In the genomic region with DNA sequence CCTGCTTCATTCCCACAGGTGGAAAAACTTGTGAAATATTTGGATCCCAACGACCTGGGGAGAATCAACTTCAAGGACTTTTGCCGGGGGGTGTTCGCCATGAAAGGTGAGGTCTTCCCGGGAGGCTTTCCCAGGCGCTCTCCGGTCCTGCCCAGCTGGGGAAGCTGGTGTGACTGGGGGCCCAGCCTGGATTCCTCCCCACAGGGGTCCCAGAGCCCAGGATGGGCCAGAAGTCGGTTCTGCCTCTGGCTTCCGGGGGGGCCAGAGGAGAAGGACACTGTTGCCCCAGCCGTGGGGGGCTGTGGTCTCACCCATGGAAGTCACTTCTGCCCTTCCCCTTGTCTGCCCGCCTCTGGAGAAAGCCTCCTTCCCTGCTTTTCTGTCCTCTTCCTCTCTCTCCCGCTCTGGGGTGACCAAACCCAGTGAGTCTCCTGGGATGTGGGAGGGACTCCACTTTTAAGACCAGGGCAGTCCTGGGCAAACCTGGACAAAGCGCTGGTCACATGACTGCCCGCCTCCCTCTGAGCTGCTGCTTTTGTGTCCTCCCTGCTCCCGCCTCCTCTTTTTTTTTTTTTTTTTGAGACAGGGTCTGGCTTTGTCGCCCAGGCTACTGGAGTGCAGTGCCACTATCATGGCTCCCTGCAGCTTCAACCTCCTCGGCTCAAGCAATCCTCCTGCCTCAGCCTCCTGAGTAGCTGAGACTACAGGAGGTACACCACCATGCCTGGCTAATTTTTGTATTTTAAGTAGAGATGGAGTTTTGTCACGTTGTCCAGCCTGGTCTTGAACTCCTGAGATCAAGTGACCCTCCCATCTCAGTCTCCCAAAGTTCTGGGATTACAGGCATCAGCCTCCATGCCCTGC, we compare ENCODE assay signal across 18 cellular contexts. TPM values are rescaled to one million over a fixed set of nuclear protein-coding genes. Genes with fewer than 3 reads are reported as not detected.
DNase-seq lines count a peak whose midpoint lies in the region; ATAC-seq, FAIRE-seq and TF ChIP-seq lines count a peak whose summit lies in the region.
"Had no signal": no experiment of that assay in that cellular context is flagged by ENCODE, and none has a peak within 500 bp of the region (broad histone marks: within the 10 kb centered on the region; RNA-seq: fewer than 3 reads in every experiment).

No MANE protein-coding gene starts in this region.

- FAIRE-seq in H1 (lab: Jason Lieb, UNC): no peak
- FAIRE-seq: D721Med had no signal

- intact Hi-C loops in testis (cut with DNase I; ENCODE audit: low total_unique reads): no loop called here

- H4K5ac ChIP-seq in H1 (ENCODE audit: insufficient read length, low read depth, low read length): no peak overlapping the region

- H3K79me2 ChIP-seq in H1 (ENCODE audit: control insufficient read depth in 1 of 2, insufficient read depth in 2 of 2, low read length in 2 of 2) (no peaks in the 10 kb centered on the region), osteoblast (ENCODE audit: insufficient read depth, low read length) (no peaks in the 10 kb centered on the region)

- no peak overlapping the region for H3K4ac ChIP-seq in H1 (replicated peaks; ENCODE audit: insufficient read length, low read depth, low read length)

- H2BK15ac ChIP-seq in H1 (ENCODE audit: low read length): no peak overlapping the region

- no peak overlapping the region for H3K9ac ChIP-seq in H1 (replicated peaks in 1 of 4; ENCODE audit: extremely low read depth in 1 of 4, low read depth in 3 of 4, low read length in 3 of 4)

- H4K20me1 ChIP-seq in H1 (replicated peaks in 1 of 2; ENCODE audit: control insufficient read depth in 1 of 2, insufficient read depth in 2 of 2, low read length in 2 of 2): no peaks in the 10 kb centered on the region
- no peaks in the 10 kb centered on the region for H4K20me1 ChIP-seq in osteoblast (ENCODE audit: insufficient read depth, low read length)

- CTCF ChIA-PET in H1 (lab: Charles Lee; ENCODE audit: partially characterized antibody): interaction anchor here (0.9 to 17.3 kb wide), 5 partner anchors 77 to 128 kb away, joined by 3 to 325 read pairs (median 4); no protein-coding TSS in a partner anchor
- CTCF ChIA-PET in activated CD8-positive, alpha-beta memory T cell treated with anti-CD3 and anti-CD28 coated beads, Interleukin-2, amount 10 ng/mL, durations not matched to agents 7 days and 5 days (lab: Charles Lee): interaction anchor here (0.9 to 1.6 kb wide), 4 partner anchors 8 to 420 kb away, joined by 3 to 4 read pairs (median 4); no protein-coding TSS in a partner anchor

- H3K14ac ChIP-seq in H1 (ENCODE audit: insufficient read length): no peak overlapping the region

- H3K27ac ChIP-seq in H1 (ENCODE audit: low read depth, low read length) (no peak overlapping the region), osteoblast (ENCODE audit: low read depth, low read length) (no peak overlapping the region), testis (no peak overlapping the region)
- H3K27ac ChIP-seq: thoracic aorta had no signal

- no peak overlapping the region for H2BK120ac ChIP-seq in H1 (replicated peaks; ENCODE audit: low read depth, low read length)

- H3K23ac ChIP-seq in H1 (ENCODE audit: insufficient read length): no peak overlapping the region

- no peak overlapping the region for H2BK20ac ChIP-seq in H1 (ENCODE audit: low read length)

- H3K4me1 Mint-ChIP-seq in activated CD8-positive, alpha-beta memory T cell treated with anti-CD3 and anti-CD28 coated beads, Interleukin-2, amount 10 ng/mL, durations not matched to agents 7 days and 5 days: peaks cover 21% of the 10 kb centered on the region

- H3K18ac ChIP-seq in H1 (ENCODE audit: extremely low read depth, low read length): peak overlapping the region; percentile 83

- no peak overlapping the region for H3K56ac ChIP-seq in H1 (replicated peaks; ENCODE audit: insufficient read length, low read depth, low read length)

- ATAC-seq in activated CD8-positive, alpha-beta memory T cell treated with anti-CD3 and anti-CD28 coated beads, Interleukin-2, amount 10 ng/mL, durations not matched to agents 7 days and 5 days: no peak

- no peaks in the 10 kb centered on the region for H3K9me3 Mint-ChIP-seq in activated CD8-positive, alpha-beta memory T cell treated with anti-CD3 and anti-CD28 coated beads, Interleukin-2, amount 10 ng/mL, durations not matched to agents 7 days and 5 days (ENCODE audit: low read depth)
- H3K9me3 Mint-ChIP-seq: naive thymus-derived CD8-positive, alpha-beta T cell had no signal

- no peak overlapping the region for H2BK12ac ChIP-seq in H1 (ENCODE audit: low read depth, low read length)

- peaks cover 36% of the 10 kb centered on the region for H3K27me3 Mint-ChIP-seq in activated CD8-positive, alpha-beta memory T cell treated with anti-CD3 and anti-CD28 coated beads, Interleukin-2, amount 10 ng/mL, durations not matched to agents 7 days and 5 days

- H3K36me3 ChIP-seq in HAP-1 (replicated peaks): no peaks in the 10 kb centered on the region
- no peaks in the 10 kb centered on the region for H3K36me3 ChIP-seq in H1 (ENCODE audit: control insufficient read depth in 2 of 4, insufficient read depth in 4 of 4, low read length in 3 of 4)
- no peaks in the 10 kb centered on the region for H3K36me3 ChIP-seq in osteoblast (ENCODE audit: insufficient read depth, low read length)
- H3K36me3 ChIP-seq in testis (ENCODE audit: low read depth, missing control alignments): no peaks in the 10 kb centered on the region
- H3K36me3 ChIP-seq: BE2C, thoracic aorta had no signal

- no peak for TF ChIP-seq POLR2A in H1 (IDR thresholded peaks at IDR 0.05; ENCODE audit: control extremely low read depth in 1 of 2, low read depth in 2 of 2, low read length in 2 of 2)
- no peak for TF ChIP-seq POLR2A in testis (IDR thresholded peaks at IDR 0.05)

- H3K4me3 ChIP-seq in HAP-1: peak overlapping the region; percentile 5; the same call in 1 of the 2 replicates
- H3K4me3 ChIP-seq in H1 (ENCODE audit: extremely low read depth in 1 of 4, insufficient read depth in 2 of 4, low read depth in 3 of 4, low read length in 4 of 4): no peak overlapping the region
- H3K4me3 ChIP-seq in osteoblast (ENCODE audit: insufficient read depth, low read length): no peak overlapping the region
- H3K4me3 ChIP-seq in testis: no peak overlapping the region
- H3K4me3 ChIP-seq: thoracic aorta had no signal

- TF ChIP-seq CTCF in H1 (IDR thresholded peaks at IDR 0.05; ENCODE audit: control extremely low read depth in 1 of 3, insufficient read depth in 1 of 3, low read depth in 1 of 3, low read length in 3 of 3) (no peak), osteoblast (IDR thresholded peaks at IDR 0.05; ENCODE audit: extremely low read depth, low read depth, low read length) (no peak), testis (IDR thresholded peaks at IDR 0.05) (no peak)

- no peak overlapping the region for H2AFZ ChIP-seq in H1 (ENCODE audit: low read length)
- H2AFZ ChIP-seq in osteoblast (ENCODE audit: low read length): no peak overlapping the region

- H3K79me1 ChIP-seq in H1 (ENCODE audit: low read depth, low read length): no peaks in the 10 kb centered on the region

- H3K4me1 ChIP-seq in HAP-1: peaks cover 11% of the 10 kb centered on the region
- peaks cover 0 to 11% (median 3%) of the 10 kb centered on the region in 4 experiments; a peak in 3 of 7 replicates for H3K4me1 ChIP-seq in H1 (replicated peaks in 1 of 4; ENCODE audit: control insufficient read depth in 3 of 4, insufficient read depth in 4 of 4, low read length in 3 of 4)
- H3K4me1 ChIP-seq in osteoblast (ENCODE audit: insufficient read depth, low read length): no peaks in the 10 kb centered on the region
- H3K4me1 ChIP-seq in testis: no peaks in the 10 kb centered on the region
- H3K4me1 ChIP-seq: BE2C had no signal

- H3K27ac Mint-ChIP-seq in activated CD8-positive, alpha-beta memory T cell treated with anti-CD3 and anti-CD28 coated beads, Interleukin-2, amount 10 ng/mL, durations not matched to agents 7 days and 5 days: no peak overlapping the region
- H3K27ac Mint-ChIP-seq: memory B cell had no signal

- no peaks in the 10 kb centered on the region for H3K36me3 Mint-ChIP-seq in activated CD8-positive, alpha-beta memory T cell treated with anti-CD3 and anti-CD28 coated beads, Interleukin-2, amount 10 ng/mL, durations not matched to agents 7 days and 5 days

- no peak overlapping the region for H4K8ac ChIP-seq in H1 (ENCODE audit: extremely low read depth, insufficient read depth, low read length)

- TF ChIP-seq EP300 in H1 (IDR thresholded peaks at IDR 0.05; ENCODE audit: borderline replicate concordance in 1 of 2, low read depth in 2 of 2, low read length in 2 of 2): no peak

- H3K4me2 ChIP-seq in H1 (ENCODE audit: insufficient read depth in 1 of 2, low read depth in 2 of 2, low read length in 2 of 2): peak overlapping the region; percentile 8 to 13; a peak in 3 of 4 replicates
- no peak overlapping the region for H3K4me2 ChIP-seq in osteoblast (ENCODE audit: insufficient read depth, low read length)

- H3K9me3 ChIP-seq in HAP-1 (no peaks in the 10 kb centered on the region), H1 (ENCODE audit: insufficient read depth in 2 of 2, low read depth in 1 of 2, low read length in 1 of 2) (no peaks in the 10 kb centered on the region), osteoblast (ENCODE audit: low read depth, low read length) (no peaks in the 10 kb centered on the region), testis (no peaks in the 10 kb centered on the region)
- H3K9me3 ChIP-seq: BE2C, thoracic aorta had no signal

- no peaks in the 10 kb centered on the region for H3K23me2 ChIP-seq in H1 (ENCODE audit: low read depth, low read length)

- H3K27me3 ChIP-seq in HAP-1 (ENCODE audit: low read depth) (no peaks in the 10 kb centered on the region), H1 (replicated peaks in 1 of 4; ENCODE audit: control insufficient read depth in 3 of 4, extremely low read depth in 1 of 4, insufficient read depth in 3 of 4, low read length in 3 of 4) (no peaks in the 10 kb centered on the region), osteoblast (ENCODE audit: insufficient read depth, low read length) (peaks cover 44% of the 10 kb centered on the region), testis (no peaks in the 10 kb centered on the region)
- H3K27me3 ChIP-seq: BE2C had no signal

- in situ Hi-C loops in HAP-1 (cut with MboI; ENCODE audit: low sequenced_read_pairs): loop anchor here (25.0 kb wide), 1 partner anchor 405 kb away; no protein-coding TSS in a partner anchor

- WGBS in H1 (ENCODE audit: extremely low coverage in 1 of 2, insufficient coverage in 1 of 2, insufficient read length in 1 of 2, insufficient replicate concordance in 2 of 2, low coverage in 1 of 2, low lambda C conversion rate in 2 of 2, missing lambda C conversion rate in 1 of 2), 2 experiments: 65% methylated on average over 11 of the region's 17 CpGs; no CpG with 5 or more reads in 1 of the 2 experiments
- WGBS in testis, 2 donors: 74 to 75% methylated on average over 12 to 17 of the region's 17 CpGs

- H2AK5ac ChIP-seq in H1 (ENCODE audit: low read depth, low read length): no peak overlapping the region

- no peak for TF ChIP-seq RAD21 in H1 (IDR thresholded peaks at IDR 0.05 in 1 of 2, conservative IDR thresholded peaks at IDR 0.05 in 1 of 2; ENCODE audit: low read depth in 2 of 2, low read length in 2 of 2)

- no peak overlapping the region for H2BK5ac ChIP-seq in H1 (ENCODE audit: low read depth, low read length)

- H3K4me3 Mint-ChIP-seq in activated CD8-positive, alpha-beta memory T cell treated with anti-CD3 and anti-CD28 coated beads, Interleukin-2, amount 10 ng/mL, durations not matched to agents 7 days and 5 days: no peak overlapping the region
- H3K4me3 Mint-ChIP-seq: memory B cell had no signal

- DNase-seq in HAP-1 (ENCODE audit: low spot score in 2 of 2): peak; percentile 72 to 88
- DNase-seq in NCI-H146 (lab: John Stamatoyannopoulos, UW): peak; percentile 96
- DNase-seq in H1 (ENCODE audit: low read depth in 1 of 2, low spot score in 2 of 2): no peak
- DNase-seq in osteoblast (ENCODE audit: insufficient read length, low spot score, missing footprints): peak; percentile 62
- no peak for DNase-seq in T-helper 9 cell
- no peak for DNase-seq in testis
- DNase-seq in activated CD8-positive, alpha-beta memory T cell treated with anti-CD3 and anti-CD28 coated beads, Interleukin-2, amount 10 ng/mL, durations not matched to agents 7 days and 5 days: no peak
- DNase-seq: activated CD4-positive, CD25-positive, alpha-beta regulatory T cell; activated gamma-delta T cell; BE2C; effector memory CD4-positive, alpha-beta T cell; naive thymus-derived CD8-positive, alpha-beta T cell; NCI-H2029; NCI-H524; SIG-M5 had no signal

- POLR2A ChIA-PET in H1 (lab: Charles Lee; ENCODE audit: partially characterized antibody): no interaction called here

- H4K91ac ChIP-seq in H1 (replicated peaks; ENCODE audit: insufficient read length, low read length): no peak overlapping the region

RNA-seq across cellular contexts. Expression of a gene that starts 40.6 kb away (rescaled TPM):
- 53.2 and 60.5 TPM in 2 replicates for total RNA-seq in H1 (2021; fragmentation: NEBNext Ultra II Directional; extraction: Animal tissue kit (Norgen Biotek cat#: 25700))
- 21.7 and 26.0 TPM in 2 replicates for polyA plus RNA-seq in H1 (2011; rRNA removed)
- polyA plus RNA-seq in H1 (2011; cell fraction: cytosol; rRNA removed): 34.7 TPM
- 41.3 TPM for polyA plus RNA-seq in H1 (2011; cell fraction: nucleus; rRNA removed)
- polyA plus RNA-seq in H1 (2012, experiment 1 of 2): 25.5 to 36.8 TPM (median 34.5 TPM) in 4 replicates
- 13.8 TPM for polyA plus RNA-seq in H1 (2012, experiment 2 of 2)
- 20.5 TPM for polyA plus RNA-seq in H1 (2013, experiment 1 of 2)
- polyA plus RNA-seq in H1 (2013, experiment 2 of 2): 20.5 TPM
- 44.4 and 58.7 TPM in 2 replicates for polyA minus RNA-seq in H1 (2011; rRNA and poly(A)+ RNA removed)
- 33.5 TPM for polyA minus RNA-seq in H1 (2011; cell fraction: cytosol; rRNA and poly(A)+ RNA removed)
- polyA minus RNA-seq in H1 (2011; cell fraction: nucleus; rRNA and poly(A)+ RNA removed): 37.3 TPM
- total RNA-seq in osteoblast: 0.29 and 0.72 TPM in 2 replicates
- 10 to 100 TPM; 44.3 to 90.2 TPM for total RNA-seq in testis
- 104 TPM for polyA plus RNA-seq in testis (ENCODE audit: insufficient read depth, low read depth, low replicate concordance)
- total RNA-seq in activated CD8-positive, alpha-beta memory T cell treated with anti-CD3 and anti-CD28 coated beads, Interleukin-2, amount 10 ng/mL, durations not matched to agents 7 days and 5 days: 10 to 100 TPM; 23.9 to 35.5 TPM

Comparison
In these comparisons a context has a peak if more than half of its experiments do, and no peak if none do; other contexts are left out.
1. DNase-seq: peak in HAP-1 (2 of 2), NCI-H146 (single experiment) and osteoblast (single experiment); none in H1 (0 of 2), T-helper 9 cell (single experiment), testis (single experiment) and activated CD8-positive, alpha-beta memory T cell treated with anti-CD3 and anti-CD28 coated beads, Interleukin-2, amount 10 ng/mL, durations not matched to agents 7 days and 5 days (single experiment).
2. RNA of a gene that starts 40.6 kb away (total RNA-seq): 44.3 to 90.2 TPM in testis, 53.2 to 60.5 TPM in H1 and 23.9 to 35.5 TPM in activated CD8-positive, alpha-beta memory T cell treated with anti-CD3 and anti-CD28 coated beads, Interleukin-2, amount 10 ng/mL, durations not matched to agents 7 days and 5 days; 0.29 to 0.72 TPM in osteoblast; every median in the first group is over 10 times any median in the second.